In the genomic region with DNA sequence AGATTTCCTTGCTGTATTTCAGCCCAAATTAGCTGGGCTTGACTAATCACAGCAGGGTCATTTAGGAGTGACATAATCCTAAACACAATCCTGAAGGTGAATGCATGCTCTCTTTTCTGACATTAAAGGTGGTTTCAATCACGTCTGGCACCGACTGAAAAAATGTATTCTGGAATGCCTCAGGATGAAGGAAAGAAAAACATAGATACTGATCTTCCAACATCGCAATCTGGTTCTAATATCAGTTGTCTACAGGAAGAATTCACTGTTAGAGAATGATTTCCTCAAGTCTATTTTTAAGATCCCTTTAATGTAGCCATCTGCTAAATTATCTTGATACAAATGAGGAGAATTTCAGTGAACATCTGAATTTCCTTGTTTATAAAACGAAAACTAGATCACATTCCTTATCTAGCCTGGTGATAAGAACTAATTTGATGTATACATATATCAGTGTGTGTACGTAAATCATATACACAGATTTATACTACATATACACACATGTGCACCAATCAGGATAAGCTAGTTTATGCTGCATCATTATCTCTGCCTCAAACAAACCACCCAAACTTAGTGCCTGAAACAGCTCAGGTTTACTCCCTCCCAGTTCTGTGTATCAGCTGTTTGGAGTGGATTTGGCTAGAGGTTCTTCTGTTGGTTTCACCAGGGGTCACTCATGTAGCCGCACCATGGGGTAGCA, we compare ENCODE assay signal across 1 cellular context.
TF ChIP-seq lines count a peak whose summit lies in the region.

No MANE protein-coding gene starts in this region.

TF ChIP-seq in IMR-90, 13 proteins besides CTCF, POLR2A, EP300 and RAD21 (continued from another document):
- TF ChIP-seq BHLHE40 (IDR thresholded peaks at IDR 0.05; ENCODE audit: low read depth, low read length) (no peak), RFX5 (IDR thresholded peaks at IDR 0.05; ENCODE audit: low read depth, low read length) (no peak), USF2 (IDR thresholded peaks at IDR 0.05; ENCODE audit: low read depth, low read length) (no peak), FOS (IDR thresholded peaks at IDR 0.05; ENCODE audit: low read depth, low read length) (no peak), CEBPB (IDR thresholded peaks at IDR 0.05; ENCODE audit: low read depth, low read length) (no peak), RCOR1 (IDR thresholded peaks at IDR 0.05; ENCODE audit: insufficient replicate concordance, low read length) (no peak), MXI1 (IDR thresholded peaks at IDR 0.05; ENCODE audit: borderline replicate concordance, low read depth, low read length) (no peak), MAFK (IDR thresholded peaks at IDR 0.05; ENCODE audit: low read depth, low read length) (no peak), NFE2L2 (IDR thresholded peaks at IDR 0.05; ENCODE audit: low read depth, low read length) (no peak), CHD1 (IDR thresholded peaks at IDR 0.05; ENCODE audit: low read depth, low read length) (no peak)
- TF ChIP-seq, protein P1, sequence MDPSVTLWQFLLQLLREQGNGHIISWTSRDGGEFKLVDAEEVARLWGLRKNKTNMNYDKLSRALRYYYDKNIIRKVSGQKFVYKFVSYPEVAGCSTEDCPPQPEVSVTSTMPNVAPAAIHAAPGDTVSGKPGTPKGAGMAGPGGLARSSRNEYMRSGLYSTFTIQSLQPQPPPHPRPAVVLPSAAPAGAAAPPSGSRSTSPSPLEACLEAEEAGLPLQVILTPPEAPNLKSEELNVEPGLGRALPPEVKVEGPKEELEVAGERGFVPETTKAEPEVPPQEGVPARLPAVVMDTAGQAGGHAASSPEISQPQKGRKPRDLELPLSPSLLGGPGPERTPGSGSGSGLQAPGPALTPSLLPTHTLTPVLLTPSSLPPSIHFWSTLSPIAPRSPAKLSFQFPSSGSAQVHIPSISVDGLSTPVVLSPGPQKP (IDR thresholded peaks at IDR 0.05; ENCODE audit: borderline replicate concordance, low read depth, low read length) = no peak
TF ChIP-seq in IMR-90: peak in this region for 0.
